ENCODE assay signal across 9 cellular contexts in the genomic region with DNA sequence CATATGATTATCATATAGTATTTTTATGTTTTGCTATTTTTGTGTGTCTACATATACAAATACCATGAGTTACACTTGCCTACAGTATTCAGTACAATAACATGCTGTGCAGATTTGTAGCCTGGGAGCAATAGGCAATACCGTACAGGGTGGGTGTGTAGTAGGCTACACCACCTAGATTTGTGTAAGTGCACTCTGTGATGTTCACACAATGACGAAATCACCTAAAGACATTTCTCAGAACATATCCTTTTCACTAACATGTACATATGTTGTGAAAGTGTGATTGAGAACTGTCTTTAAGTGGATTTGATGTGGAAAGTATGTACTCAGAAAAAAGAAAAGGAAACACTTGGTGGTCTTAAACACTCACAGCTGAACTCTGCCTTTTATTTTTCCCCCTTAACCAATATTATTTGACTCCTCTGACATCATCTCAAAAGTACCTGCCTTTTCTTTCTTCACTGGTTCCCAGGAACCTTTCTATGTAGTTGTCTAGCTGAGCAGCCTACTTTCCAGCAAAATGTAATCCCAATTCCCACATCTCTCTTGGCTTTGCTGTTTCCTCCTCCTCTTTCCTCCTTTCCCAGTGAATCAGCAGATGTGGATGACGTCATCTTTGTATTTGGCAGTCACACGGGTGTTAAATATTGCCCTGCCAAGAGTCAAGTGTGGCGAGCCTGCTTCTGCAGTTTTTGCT. TPM values are rescaled to one million over a fixed set of nuclear protein-coding genes. Genes with fewer than 3 reads are reported as not detected.
DNase-seq lines count a peak whose midpoint lies in the region; ATAC-seq and TF ChIP-seq lines count a peak whose summit lies in the region.
"Had no signal": no experiment of that assay in that cellular context is flagged by ENCODE, and none has a peak within 500 bp of the region (broad histone marks: within the 10 kb centered on the region; RNA-seq: fewer than 3 reads in every experiment).

No MANE protein-coding gene starts in this region.

- H3K9me3 ChIP-seq in lung (ENCODE audit: control insufficient read depth in 2 of 2, insufficient read depth in 1 of 2, low read length in 1 of 2): no peaks in the 10 kb centered on the region

- no peaks in the 10 kb centered on the region for H3K4me1 Mint-ChIP-seq in stimulated activated naive CD8-positive, alpha-beta T cell treated with anti-CD3 and anti-CD28 coated beads, Interleukin-15, amount 100 ng/mL, for 72 hours

- no peak overlapping the region for H3K27ac Mint-ChIP-seq in stimulated activated naive CD8-positive, alpha-beta T cell treated with anti-CD3 and anti-CD28 coated beads, Interleukin-15, amount 100 ng/mL, for 72 hours
- H3K27ac Mint-ChIP-seq: activated naive CD8-positive, alpha-beta T cell had no signal

- H3K9me3 Mint-ChIP-seq in stimulated activated naive CD8-positive, alpha-beta T cell treated with anti-CD3 and anti-CD28 coated beads, Interleukin-15, amount 100 ng/mL, for 72 hours: no peaks in the 10 kb centered on the region

- no peaks in the 10 kb centered on the region for H3K27me3 ChIP-seq in lung (ENCODE audit: control insufficient read depth, insufficient read depth)

- DNase-seq in D341Med (ENCODE audit: low spot score) (peak; percentile 70), NCI-H2196 (lab: John Stamatoyannopoulos, UW; ENCODE audit: unreplicated experiment) (peak; percentile 44), choroid plexus epithelial cell (ENCODE audit: low read depth) (peak; percentile 87), lung (ENCODE audit: low spot score) (peak; percentile 64), T-helper 9 cell (no peak), NAMALWA (ENCODE audit: low spot score) (no peak)
- no peak for DNase-seq in stimulated activated naive CD8-positive, alpha-beta T cell treated with anti-CD3 and anti-CD28 coated beads, Interleukin-15, amount 100 ng/mL, for 72 hours
- DNase-seq in stimulated activated CD8-positive, alpha-beta memory T cell treated with anti-CD3 and anti-CD28 coated beads, Interleukin-4, amount 100 ng/mL, for 48 hours: no peak

- ATAC-seq in lung (ENCODE audit: insufficient read depth, low FRiP score): peak; percentile 73
- ATAC-seq in stimulated activated naive CD8-positive, alpha-beta T cell treated with anti-CD3 and anti-CD28 coated beads, Interleukin-15, amount 100 ng/mL, for 72 hours: no peak

- H3K4me3 ChIP-seq in choroid plexus epithelial cell (ENCODE audit: low read depth, low read length) (no peak overlapping the region), lung (no peak overlapping the region)

- no peak overlapping the region for H3K27ac ChIP-seq in lung (ENCODE audit: low read depth in 1 of 2, low read length in 1 of 2)

- no peak for TF ChIP-seq CTCF in choroid plexus epithelial cell (conservative IDR thresholded peaks at IDR 0.05; ENCODE audit: low read depth, low read length)
- TF ChIP-seq CTCF in lung (IDR thresholded peaks at IDR 0.05; ENCODE audit: control extremely low read depth, extremely low read depth): no peak

- H3K27me3 Mint-ChIP-seq in stimulated activated naive CD8-positive, alpha-beta T cell treated with anti-CD3 and anti-CD28 coated beads, Interleukin-15, amount 100 ng/mL, for 72 hours: peaks cover 24% of the 10 kb centered on the region

- 32 to 58% methylated on average over 5 of the region's 5 CpGs for WGBS in lung, 2 donors

- H3K4me3 Mint-ChIP-seq in stimulated activated naive CD8-positive, alpha-beta T cell treated with anti-CD3 and anti-CD28 coated beads, Interleukin-15, amount 100 ng/mL, for 72 hours: no peak overlapping the region
- H3K4me3 Mint-ChIP-seq: activated naive CD8-positive, alpha-beta T cell had no signal

- no peaks in the 10 kb centered on the region for H3K36me3 ChIP-seq in lung (ENCODE audit: control insufficient read depth in 2 of 2, insufficient read depth in 2 of 2, low read length in 2 of 2)

- H3K4me1 ChIP-seq in lung (ENCODE audit: control insufficient read depth in 2 of 2, insufficient read depth in 2 of 2, low read length in 2 of 2): peaks cover 0 to 17% of the 10 kb centered on the region in 2 donors

RNA-seq across cellular contexts. Expression of a gene that starts 47.7 kb away (rescaled TPM):
- 10 to 100 TPM; 12.2 to 23.5 TPM for total RNA-seq in lung
- polyA plus RNA-seq in lung: 1 to 10 TPM; 1.9 to 3.3 TPM

Comparison
In these comparisons a context has a peak if more than half of its experiments do, and no peak if none do; other contexts are left out.
1. DNase-seq: peak in D341Med (single experiment), NCI-H2196 (single experiment), choroid plexus epithelial cell (single experiment) and lung (single experiment); none in stimulated activated naive CD8-positive, alpha-beta T cell treated with anti-CD3 and anti-CD28 coated beads, Interleukin-15, amount 100 ng/mL, for 72 hours (0 of 2), stimulated activated CD8-positive, alpha-beta memory T cell treated with anti-CD3 and anti-CD28 coated beads, Interleukin-4, amount 100 ng/mL, for 48 hours (single experiment), T-helper 9 cell (single experiment) and NAMALWA (single experiment).